ENCODE assay signal across 7 cellular contexts in the genomic region with DNA sequence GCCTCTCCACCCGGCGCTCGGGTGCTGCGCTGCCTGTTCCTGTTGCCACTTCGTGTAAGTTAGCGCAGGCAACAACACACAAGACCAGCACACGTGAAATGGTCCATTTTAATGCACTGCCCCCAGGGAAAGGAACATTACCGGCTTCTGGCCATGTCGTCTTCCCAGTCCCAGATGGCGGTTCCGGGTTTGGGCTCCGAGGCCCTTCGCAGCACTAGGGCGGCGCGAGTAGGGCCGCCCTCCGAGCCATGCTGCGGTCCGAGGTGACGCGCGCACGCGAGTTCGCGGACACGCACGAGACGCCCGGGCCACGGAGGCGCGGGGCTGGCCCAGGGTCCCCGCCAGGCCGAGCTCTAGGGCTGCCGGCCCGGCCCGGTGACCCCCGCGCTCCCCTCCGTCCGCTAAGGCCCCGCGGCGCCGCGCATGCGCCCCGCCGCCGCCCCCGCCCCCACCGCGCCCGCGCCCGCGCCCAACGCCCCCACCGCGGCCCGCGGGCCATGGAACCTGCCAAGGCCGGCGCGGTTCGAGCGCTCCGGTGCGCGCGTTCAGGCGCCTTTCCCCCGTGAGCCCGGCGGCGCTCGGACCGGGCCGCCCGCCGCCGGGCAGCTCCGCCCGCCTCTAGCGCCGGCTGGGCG. TPM values are rescaled to one million over a fixed set of nuclear protein-coding genes. Genes with fewer than 3 reads are reported as not detected.
DNase-seq lines count a peak whose midpoint lies in the region; ATAC-seq, FAIRE-seq and TF ChIP-seq lines count a peak whose summit lies in the region.

No MANE protein-coding gene starts in this region.

- DNase-seq in HFFc6 (peak; percentile 27), NB4 (ENCODE audit: low read depth) (peak; percentile 67), colonic mucosa (peak; percentile 64), HepG2 (ENCODE audit: low spot score) (no peak)
- peak; percentile 65 to 67 for DNase-seq in activated CD4-positive, alpha-beta T cell treated with anti-CD3 and anti-CD28 coated beads for 4 hours
- peak; percentile 62 for DNase-seq in stimulated activated CD4-positive, alpha-beta T cell treated with anti-CD3 and anti-CD28 coated beads, Interleukin-4, amount 100 ng/mL, for 24 hours

- H3K4me2 ChIP-seq in HepG2 (ENCODE audit: low read depth, low read length): peak overlapping the region; percentile 90

- H3K27ac Mint-ChIP-seq in HFFc6: peak overlapping the region; percentile 89

- H3K27me3 ChIP-seq in colonic mucosa: no peaks in the 10 kb centered on the region
- H3K27me3 ChIP-seq in HepG2 (ENCODE audit: control insufficient read depth in 1 of 2, insufficient read depth in 2 of 2, low read length in 2 of 2): no peaks in the 10 kb centered on the region; a peak in 1 of 5 replicates

- CTCF ChIA-PET in HepG2 (lab: Yijun Ruan, JAX; ENCODE audit: low intra/inter-chr PET ratio, low total read pairs): no interaction called here

- no TSS peak for BruUV-seq in HepG2 (replicated peaks; lab: Mats Ljungman, UMichigan)

- in situ Hi-C loops in HepG2 (cut with HindIII; ENCODE audit: extremely low pct_ligation_motif_present, low pct_unique_long_range_greater_than_20kb): no loop called here

- FAIRE-seq in HepG2 (lab: Jason Lieb, UNC): no peak

- intact Hi-C loops in colonic mucosa (cut with DNase I) (no loop called here), HepG2 (cut with micrococcal nuclease; ENCODE audit: unreplicated experiment) (no loop called here)

- peaks cover 6% of the 10 kb centered on the region for H3K4me1 ChIP-seq in colonic mucosa
- peaks cover 56% of the 10 kb centered on the region for H3K4me1 ChIP-seq in HepG2 (ENCODE audit: insufficient read depth, low read length)

- H3K9ac ChIP-seq in colonic mucosa (ENCODE audit: low read depth in 2 of 2, low read length in 2 of 2): peak overlapping the region; percentile 90 to 98
- H3K9ac ChIP-seq in HepG2 (ENCODE audit: insufficient read depth, low read depth, low read length): peak overlapping the region; percentile 99

- peaks cover 37% of the 10 kb centered on the region for H3K79me2 ChIP-seq in HepG2 (ENCODE audit: insufficient read depth, low read length)

- no peaks in the 10 kb centered on the region for H3K9me3 ChIP-seq in colonic mucosa
- no peaks in the 10 kb centered on the region for H3K9me3 ChIP-seq in HepG2 (ENCODE audit: low read length)

- no peak for TF ChIP-seq EP300 in HepG2 (IDR thresholded peaks at IDR 0.05; ENCODE audit: low read depth in 2 of 2, low read length in 2 of 2)
- no peak for TF ChIP-seq EP300 in HepG2 (CRISPR knock-in tag; IDR thresholded peaks at IDR 0.05; ENCODE audit: borderline replicate concordance)

- H3K36me3 Mint-ChIP-seq in HFFc6 (ENCODE audit: low read depth): peaks cover 9% of the 10 kb centered on the region; the same call in 1 of the 2 replicates

- peak; percentile 69 for ATAC-seq in HepG2

- H3K4me3 ChIP-seq in NB4 (ENCODE audit: low read depth, low read length) (peak overlapping the region; percentile 76), colonic mucosa (peak overlapping the region; percentile 80), HepG2 (replicated peaks in 1 of 3; ENCODE audit: insufficient read depth in 1 of 3, low read depth in 2 of 3, low read length in 3 of 3) (peak overlapping the region; percentile 73 to 99 (median 99))

- 2% methylated on average over 7 of the region's 89 CpGs for WGBS in HepG2 (ENCODE audit: low lambda C conversion rate)

- H2AFZ ChIP-seq in HepG2 (ENCODE audit: low read length): no peak overlapping the region

- H3K27me3 Mint-ChIP-seq in HFFc6 (ENCODE audit: insufficient read depth): peaks cover 3% of the 10 kb centered on the region; the same call in 1 of the 2 replicates

- H3K27ac ChIP-seq in colonic mucosa (peak overlapping the region; percentile 91), HepG2 (ENCODE audit: extremely low read length, insufficient read depth, low read length) (peak overlapping the region; percentile 92)

- POLR2A ChIA-PET in HepG2 (lab: Yijun Ruan, JAX): interaction anchor here (1.3 to 1.7 kb wide), 2 partner anchors 10 to 328 kb away, joined by 3 to 4 read pairs; no protein-coding TSS in a partner anchor

- TF ChIP-seq POLR2A in GM15510 (IDR thresholded peaks at IDR 0.05; ENCODE audit: borderline replicate concordance, extremely low read depth, insufficient read length) (peak; percentile 63), NB4 (IDR thresholded peaks at IDR 0.05; ENCODE audit: extremely low read depth, insufficient read length) (peak; percentile 11), HepG2 (IDR thresholded peaks at IDR 0.05; ENCODE audit: insufficient read depth in 1 of 2, low read depth in 2 of 2, low read length in 2 of 2) (peak; percentile 47 to 68)

- no peaks in the 10 kb centered on the region for H4K20me1 ChIP-seq in HepG2 (ENCODE audit: insufficient read depth, low read length)

- H3K4me3 Mint-ChIP-seq in HFFc6: peak overlapping the region; percentile 86

- no peak for TF ChIP-seq CTCF in HFFc6 (IDR thresholded peaks at IDR 0.05)
- no peak for TF ChIP-seq CTCF in NB4 (IDR thresholded peaks at IDR 0.05; ENCODE audit: low read depth, low read length)
- TF ChIP-seq CTCF in colonic mucosa (IDR thresholded peaks at IDR 0.05): no peak
- TF ChIP-seq CTCF in HepG2 (CRISPR knock-in tag; IDR thresholded peaks at IDR 0.05): no peak

- peaks cover 37% of the 10 kb centered on the region for H3K4me1 Mint-ChIP-seq in HFFc6 (ENCODE audit: low read depth)

- no peaks in the 10 kb centered on the region for H3K36me3 ChIP-seq in colonic mucosa
- H3K36me3 ChIP-seq in HepG2 (replicated peaks in 1 of 2; ENCODE audit: control insufficient read depth in 1 of 2, insufficient read depth in 2 of 2, low read length in 2 of 2): no peaks in the 10 kb centered on the region

- peak; percentile 43; the same call in 1 of the 2 replicates for TF ChIP-seq RAD21 in HepG2 (CRISPR knock-in tag; IDR thresholded peaks at IDR 0.05)

- no peaks in the 10 kb centered on the region for H3K9me3 Mint-ChIP-seq in HFFc6

TF ChIP-seq in HepG2, 621 proteins besides CTCF, POLR2A, EP300 and RAD21 (continues in another document):
- TF ChIP-seq KDM4B (CRISPR knock-in tag; IDR thresholded peaks at IDR 0.05): 0 out of 2 replicates have a peak, but pooled peaks have one; percentile 26
- TF ChIP-seq, protein P1, sequence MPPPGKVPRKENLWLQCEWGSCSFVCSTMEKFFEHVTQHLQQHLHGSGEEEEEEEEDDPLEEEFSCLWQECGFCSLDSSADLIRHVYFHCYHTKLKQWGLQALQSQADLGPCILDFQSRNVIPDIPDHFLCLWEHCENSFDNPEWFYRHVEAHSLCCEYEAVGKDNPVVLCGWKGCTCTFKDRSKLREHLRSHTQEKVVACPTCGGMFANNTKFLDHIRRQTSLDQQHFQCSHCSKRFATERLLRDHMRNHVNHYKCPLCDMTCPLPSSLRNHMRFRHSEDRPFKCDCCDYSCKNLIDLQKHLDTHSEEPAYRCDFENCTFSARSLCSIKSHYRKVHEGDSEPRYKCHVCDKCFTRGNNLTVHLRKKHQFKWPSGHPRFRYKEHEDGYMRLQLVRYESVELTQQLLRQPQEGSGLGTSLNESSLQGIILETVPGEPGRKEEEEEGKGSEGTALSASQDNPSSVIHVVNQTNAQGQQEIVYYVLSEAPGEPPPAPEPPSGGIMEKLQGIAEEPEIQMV (CRISPR knock-in tag; IDR thresholded peaks at IDR 0.05; ENCODE audit: low read depth): no peak
- TF ChIP-seq KLF12 (CRISPR knock-in tag; IDR thresholded peaks at IDR 0.05; ENCODE audit: borderline replicate concordance): 0 out of 2 replicates have a peak, but pooled peaks have one; percentile 21
- 0 out of 2 replicates have a peak, but pooled peaks have one; percentile 37 for TF ChIP-seq ZNF792 (CRISPR knock-in tag; IDR thresholded peaks at IDR 0.05)
- peak; percentile 55 for TF ChIP-seq ZC3H13 (CRISPR knock-in tag; IDR thresholded peaks at IDR 0.05)

RNA-seq across cellular contexts. Expression of gene ZNF236, which starts 0.4 kb away (rescaled TPM):
- total RNA-seq in HFFc6 (2021; fragmentation: NEBNext Ultra II Directional; extraction: Animal tissue kit (Norgen Biotek cat#: 25700)): 10 to 100 TPM in 1 of 6 experiments, 1 to 10 TPM in 5; 6.3 to 10.4 (median 8.1) TPM
- 10 to 100 TPM in 1 of 2 donors, 1 to 10 TPM in 1; 9.7 to 16.9 TPM for total RNA-seq in colonic mucosa
- total RNA-seq in HepG2 (2016; rRNA removed; fragmentation: Illumina TruSeq; extraction: Trizol): 7.2 and 9.2 TPM in 2 replicates
- 61.5 and 67.5 TPM in 2 replicates for total RNA-seq in HepG2 (2016; cell fraction: cytosol; rRNA removed; fragmentation: Illumina TruSeq; extraction: Trizol; ENCODE audit: low read depth)
- total RNA-seq in HepG2 (2016; cell fraction: insoluble cytoplasmic fraction; rRNA removed; fragmentation: Illumina TruSeq; extraction: Trizol): 7.3 and 7.5 TPM in 2 replicates
- total RNA-seq in HepG2 (2016; cell fraction: membrane; rRNA removed; fragmentation: Illumina TruSeq; extraction: Trizol): 27.9 and 29.6 TPM in 2 replicates
- 11.9 and 13.5 TPM in 2 replicates for total RNA-seq in HepG2 (2016; cell fraction: nucleus; rRNA removed; fragmentation: Illumina TruSeq; extraction: Trizol)
- 3.0 and 3.4 TPM in 2 replicates for polyA plus RNA-seq in HepG2 (2011; rRNA removed)
- 1.9 TPM in 2 replicates for polyA plus RNA-seq in HepG2 (2011; cell fraction: cytosol; rRNA removed)
- polyA plus RNA-seq in HepG2 (2011; cell fraction: nucleus; rRNA removed): 10.0 and 10.5 TPM in 2 replicates
- 1.7 and 2.1 TPM in 2 replicates for polyA plus RNA-seq in HepG2 (2012)
- 0.10 TPM in 2 replicates for polyA plus RNA-seq in HepG2 (2016; cell fraction: cytosol; fragmentation: Illumina TruSeq; extraction: Trizol; ENCODE audit: low read depth)
- 2.1 and 2.7 TPM in 2 replicates for polyA plus RNA-seq in HepG2 (2016; cell fraction: insoluble cytoplasmic fraction; fragmentation: Illumina TruSeq; extraction: Trizol; ENCODE audit: low read depth)
- polyA plus RNA-seq in HepG2 (2016; cell fraction: membrane; fragmentation: Illumina TruSeq; extraction: Trizol; ENCODE audit: low read depth): 0.42 and 0.51 TPM in 2 replicates
- polyA plus RNA-seq in HepG2 (2016; cell fraction: nucleus; fragmentation: Illumina TruSeq; extraction: Trizol; ENCODE audit: insufficient read depth, low read depth): 5.6 and 6.3 TPM in 2 replicates
- 20.6 and 28.6 TPM in 2 replicates for polyA minus RNA-seq in HepG2 (2011; rRNA and poly(A)+ RNA removed; ENCODE audit: low replicate concordance)
- 8.0 and 17.3 TPM in 2 replicates for polyA minus RNA-seq in HepG2 (2011; cell fraction: cytosol; rRNA and poly(A)+ RNA removed)
- 27.7 and 32.1 TPM in 2 replicates for polyA minus RNA-seq in HepG2 (2011; cell fraction: nucleus; rRNA and poly(A)+ RNA removed)

Comparison
In these comparisons a context has a peak if more than half of its experiments do, and no peak if none do; other contexts are left out.
1. POLR2A ChIP-seq: peak in every context shown above with its lines; median percentile 63 in GM15510; 58 in HepG2; 11 in NB4.